In the genomic region with DNA sequence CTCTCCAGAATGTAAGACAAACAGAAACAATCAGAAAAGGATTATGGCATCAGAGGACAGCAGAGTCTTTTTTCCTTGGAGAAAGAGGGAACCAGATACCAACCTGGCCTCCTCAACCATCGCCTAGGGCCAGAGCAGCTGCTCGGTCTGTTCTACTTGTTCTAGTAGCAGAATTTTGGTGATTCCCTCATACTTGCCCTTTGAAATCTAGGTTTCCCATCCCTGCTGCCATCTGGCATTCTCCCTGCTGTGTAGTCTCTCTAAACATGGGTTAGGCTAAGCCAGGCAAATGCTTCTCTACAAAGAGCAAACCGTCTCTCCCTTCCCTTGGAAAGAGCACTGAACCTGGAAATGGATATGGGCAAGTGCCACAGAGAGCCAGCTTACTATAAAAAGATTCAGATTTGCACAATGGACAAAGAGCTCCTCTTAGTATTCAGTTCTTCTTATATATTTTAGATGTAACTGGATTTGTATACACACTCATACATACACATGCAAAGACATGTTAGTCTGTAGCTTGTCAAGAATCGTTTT, we compare ENCODE assay signal across 27 cellular contexts.
"Had no signal": no experiment of that assay in that cellular context is flagged by ENCODE, and none has a peak within 500 bp of the region (broad histone marks: within the 10 kb centered on the region; RNA-seq: fewer than 3 reads in every experiment).

No MANE protein-coding gene starts in this region.

- H3K36me3 ChIP-seq: brain microvascular endothelial cell, SJCRH30 had no signal

- H3K36me3 Mint-ChIP-seq: activated naive CD8-positive, alpha-beta T cell treated with anti-CD3 and anti-CD28 coated beads for 36 hours had no signal

- H3K27ac Mint-ChIP-seq: activated CD4-positive, alpha-beta T cell treated with anti-CD3 and anti-CD28 coated beads, Interleukin-2, amount 10 ng/mL, durations not matched to agents 24 days and 14 days; activated CD8-positive, alpha-beta T cell treated with anti-CD3 and anti-CD28 coated beads for 36 hours; activated naive CD8-positive, alpha-beta T cell treated with anti-CD3 and anti-CD28 coated beads for 36 hours; activated T-cell treated with anti-CD3 and anti-CD28 coated beads, Interleukin-2, amount 50 U/mL, for 72 hours; activated T-helper 17 cell treated with anti-CD3 and anti-CD28 coated beads, Interleukin-2, amount 50 U/mL, for 72 hours; T-helper 1 cell treated with Interleukin-12 subunit alpha and Interleukin-12 subunit beta and Interleukin-4 antibody, amounts not matched to agents 30 μg/mL and 1 μg/mL, for 36 hours; T-helper 2 cell treated with Interferon-gamma antibody and Interleukin-4, amounts not matched to agents 5 μg/mL and 100 μg/mL, for 36 hours had no signal

- H3K4me3 Mint-ChIP-seq: activated CD4-positive, alpha-beta T cell treated with anti-CD3 and anti-CD28 coated beads, Interleukin-2, amount 10 ng/mL, durations not matched to agents 24 days and 14 days; activated CD8-positive, alpha-beta T cell treated with anti-CD3 and anti-CD28 coated beads for 36 hours; activated naive CD8-positive, alpha-beta T cell treated with anti-CD3 and anti-CD28 coated beads for 36 hours; activated T-cell treated with anti-CD3 and anti-CD28 coated beads, Interleukin-2, amount 50 U/mL, for 72 hours; activated T-helper 17 cell treated with anti-CD3 and anti-CD28 coated beads, Interleukin-2, amount 50 U/mL, for 72 hours; T-helper 1 cell treated with Interleukin-12 subunit alpha and Interleukin-12 subunit beta and Interleukin-4 antibody, amounts not matched to agents 30 μg/mL and 1 μg/mL, for 36 hours; T-helper 2 cell treated with Interferon-gamma antibody and Interleukin-4, amounts not matched to agents 5 μg/mL and 100 μg/mL, for 36 hours had no signal

- H3K27me3 ChIP-seq: brain microvascular endothelial cell, SJCRH30 had no signal

- H3K27ac ChIP-seq: brain microvascular endothelial cell, SJCRH30, SK-N-MC had no signal

- DNase-seq: activated CD4-positive, alpha-beta T cell treated with anti-CD3 and anti-CD28 coated beads, Interleukin-2, amount 10 ng/mL, durations not matched to agents 24 days and 14 days; activated CD4-positive, alpha-beta T cell treated with anti-CD3 and anti-CD28 coated beads, Interleukin-2, amount 50 U/mL, for 4 hours; activated CD8-positive, alpha-beta T cell treated with anti-CD3 and anti-CD28 coated beads for 36 hours; activated effector memory CD4-positive, alpha-beta T cell treated with anti-CD3 and anti-CD28 coated beads, Interleukin-2, amount 50 U/mL, for 16 hours; activated naive CD4-positive, alpha-beta T cell; activated naive CD4-positive, alpha-beta T cell treated with anti-CD3 and anti-CD28 coated beads, Interleukin-2, amount 50 U/mL, for 16 hours; activated naive CD8-positive, alpha-beta T cell treated with anti-CD3 and anti-CD28 coated beads for 36 hours; activated T-cell treated with anti-CD3 and anti-CD28 coated beads, Interleukin-2, amount 50 U/mL, for 1 hour; activated T-cell treated with anti-CD3 and anti-CD28 coated beads, Interleukin-2, amount 50 U/mL, for 72 hours; amniotic stem cell; aorta; brain microvascular endothelial cell; central memory CD4-positive, alpha-beta T cell; Karpas-422; NCI-H1105 treated with DMSO at 0.1 percent for 48 hours; NCI-H1436; NCI-H187; NCI-H2029 treated with DMSO at 0.1 percent for 48 hours; NCI-H2107; NCI-H345; NCI-H524 treated with DMSO at 0.1 percent for 48 hours; SHP77 had no signal

- H3K4me3 ChIP-seq: SJCRH30, SK-N-MC had no signal

- H3K4me1 ChIP-seq: SJCRH30 had no signal

- H3K27me3 Mint-ChIP-seq: activated CD4-positive, alpha-beta T cell treated with anti-CD3 and anti-CD28 coated beads, Interleukin-2, amount 10 ng/mL, durations not matched to agents 24 days and 14 days; activated CD8-positive, alpha-beta T cell treated with anti-CD3 and anti-CD28 coated beads for 36 hours; activated naive CD8-positive, alpha-beta T cell treated with anti-CD3 and anti-CD28 coated beads for 36 hours; activated T-helper 17 cell treated with anti-CD3 and anti-CD28 coated beads, Interleukin-2, amount 50 U/mL, for 72 hours had no signal

- H3K9me3 Mint-ChIP-seq: activated CD8-positive, alpha-beta T cell treated with anti-CD3 and anti-CD28 coated beads for 36 hours; activated naive CD8-positive, alpha-beta T cell treated with anti-CD3 and anti-CD28 coated beads for 36 hours; T-helper 1 cell treated with Interleukin-12 subunit alpha and Interleukin-12 subunit beta and Interleukin-4 antibody, amounts not matched to agents 30 μg/mL and 1 μg/mL, for 36 hours; T-helper 2 cell treated with Interferon-gamma antibody and Interleukin-4, amounts not matched to agents 5 μg/mL and 100 μg/mL, for 36 hours had no signal

- H3K4me1 Mint-ChIP-seq: activated CD4-positive, alpha-beta T cell treated with anti-CD3 and anti-CD28 coated beads, Interleukin-2, amount 10 ng/mL, durations not matched to agents 24 days and 14 days; activated naive CD8-positive, alpha-beta T cell treated with anti-CD3 and anti-CD28 coated beads for 36 hours; activated T-helper 17 cell treated with anti-CD3 and anti-CD28 coated beads, Interleukin-2, amount 50 U/mL, for 72 hours had no signal
